Comparison of ENCODE assay signal across 9 cellular contexts in genomic region chr6:3732345-3733141, GRCh38. TPM values are rescaled to one million over a fixed set of nuclear protein-coding genes. Genes with fewer than 3 reads are reported as not detected.
DNase-seq lines count a peak whose midpoint lies in the region; ATAC-seq and TF ChIP-seq lines count a peak whose summit lies in the region.
"Had no signal": no experiment of that assay in that cellular context is flagged by ENCODE, and none has a peak within 500 bp of the region (broad histone marks: within the 10 kb centered on the region; RNA-seq: fewer than 3 reads in every experiment).

No MANE protein-coding gene starts in this region.

- H3K4me3 ChIP-seq in DND-41 (ENCODE audit: low read depth in 1 of 2, low read length in 2 of 2), result no peak overlapping the region
- no peak overlapping the region for H3K4me3 ChIP-seq in KMS-11 (IDR thresholded peaks at IDR 0.05; ENCODE audit: insufficient read depth, low read depth, low read length)
- no peak overlapping the region for H3K4me3 ChIP-seq in fibroblast of pulmonary artery (replicated peaks; ENCODE audit: low read depth, low read length)
- H3K4me3 ChIP-seq in thyroid gland (replicated peaks in 1 of 3), result no peak overlapping the region

- no peak overlapping the region for H3K4me3 Mint-ChIP-seq in activated T-cell treated with anti-CD3 and anti-CD28 coated beads, Interleukin-2, amount 50 U/mL, for 72 hours
- H3K4me3 Mint-ChIP-seq: activated naive CD8-positive, alpha-beta T cell had no signal

- DNase-seq in DND-41 (peak; percentile 63), RKO (ENCODE audit: low spot score) (peak; percentile 65), fibroblast of pulmonary artery (ENCODE audit: low read depth) (peak; percentile 95), nucleus accumbens (lab: John Stamatoyannopoulos, UW) (peak in 52 of 56 donors; percentile 17 to 83 (median 62)), thyroid gland (peak; percentile 65 to 75)
- peak; percentile 61 to 68 for DNase-seq in activated T-cell treated with anti-CD3 and anti-CD28 coated beads, Interleukin-2, amount 50 U/mL, for 72 hours

- H3K9me3 ChIP-seq in DND-41 (ENCODE audit: insufficient read depth, low read length, severe bottlenecking) (peaks cover 3% of the 10 kb centered on the region), thyroid gland (no peaks in the 10 kb centered on the region)

- WGBS in thyroid gland, 2 donors, result 30 to 39% methylated on average over 12 to 16 of the region's 16 CpGs

- H4K20me1 ChIP-seq in DND-41 (ENCODE audit: insufficient read depth, low read length) (0 out of 2 replicates have a peak, but pooled peaks cover 5% of the 10 kb centered on the region), KMS-11 (ENCODE audit: insufficient read depth) (no peaks in the 10 kb centered on the region)

- no peaks in the 10 kb centered on the region for H3K9me3 Mint-ChIP-seq in activated T-cell treated with anti-CD3 and anti-CD28 coated beads, Interleukin-2, amount 50 U/mL, for 72 hours

- TF ChIP-seq POLR2A in thyroid gland (IDR thresholded peaks at IDR 0.05), result no peak

- H3K27me3 ChIP-seq in DND-41 (ENCODE audit: insufficient read depth, low read length, poor library complexity) (peaks cover 13% of the 10 kb centered on the region), KMS-11 (ENCODE audit: insufficient read depth, low read depth) (no peaks in the 10 kb centered on the region), thyroid gland (no peaks in the 10 kb centered on the region)

- peaks cover 5% of the 10 kb centered on the region for H3K4me1 Mint-ChIP-seq in activated T-cell treated with anti-CD3 and anti-CD28 coated beads, Interleukin-2, amount 50 U/mL, for 72 hours (ENCODE audit: low read depth)

- ATAC-seq in DND-41 (ENCODE audit: insufficient read depth, low read depth) (peak; percentile 91), HG03432 (IDR thresholded peaks at IDR 0.05; ENCODE audit: unreplicated experiment) (no peak)
- ATAC-seq in activated T-cell treated with anti-CD3 and anti-CD28 coated beads, Interleukin-2, amount 50 U/mL, for 72 hours (replicated peaks in 1 of 2), result peak; percentile 57 to 62

- no peaks in the 10 kb centered on the region for H3K4me1 ChIP-seq in DND-41 (ENCODE audit: insufficient read depth, low read length)
- H3K4me1 ChIP-seq in KMS-11 (ENCODE audit: low read depth, poor library complexity, severe bottlenecking), result no peaks in the 10 kb centered on the region
- H3K4me1 ChIP-seq in thyroid gland, result peaks cover 0 to 19% of the 10 kb centered on the region in 2 donors

- no peak overlapping the region for H3K9ac ChIP-seq in DND-41 (ENCODE audit: low read depth, low read length)
- H3K9ac ChIP-seq in KMS-11, result no peak overlapping the region

- TF ChIP-seq CTCF in DND-41 (IDR thresholded peaks at IDR 0.05; ENCODE audit: borderline replicate concordance, extremely low read depth, low read length, poor library complexity, severe bottlenecking), result peak; percentile 88
- peak; percentile 93 for TF ChIP-seq CTCF in KMS-11 (conservative IDR thresholded peaks at IDR 0.05; ENCODE audit: low read depth, low read length)
- peak; percentile 91 for TF ChIP-seq CTCF in fibroblast of pulmonary artery (IDR thresholded peaks at IDR 0.05; ENCODE audit: low read length, missing control alignments)
- TF ChIP-seq CTCF in thyroid gland (IDR thresholded peaks at IDR 0.05), result peak; percentile 72 to 86 (median 82)

- peaks cover 15% of the 10 kb centered on the region for H3K27me3 Mint-ChIP-seq in activated T-cell treated with anti-CD3 and anti-CD28 coated beads, Interleukin-2, amount 50 U/mL, for 72 hours (ENCODE audit: low read depth)

- intact Hi-C loops in thyroid gland (cut with DNase I), result loop anchor here (2.0 kb wide), 1 partner anchor 454 kb away; no protein-coding TSS in a partner anchor

- H3K79me2 ChIP-seq in DND-41 (ENCODE audit: insufficient read depth, low read length), result no peaks in the 10 kb centered on the region
- no peaks in the 10 kb centered on the region for H3K79me2 ChIP-seq in KMS-11 (ENCODE audit: insufficient read depth, low read depth)

- H2AFZ ChIP-seq in DND-41 (ENCODE audit: low read depth, low read length) (no peak overlapping the region), KMS-11 (ENCODE audit: low read depth) (no peak overlapping the region)

- no peak overlapping the region for H3K27ac Mint-ChIP-seq in activated T-cell treated with anti-CD3 and anti-CD28 coated beads, Interleukin-2, amount 50 U/mL, for 72 hours
- H3K27ac Mint-ChIP-seq: activated naive CD8-positive, alpha-beta T cell had no signal

- H3K27ac ChIP-seq in DND-41 (ENCODE audit: low read length) (no peak overlapping the region), KMS-11 (no peak overlapping the region), thyroid gland (peak overlapping the region in 1 of 3 donors; percentile 3)

- no peak overlapping the region for H3K4me2 ChIP-seq in DND-41 (ENCODE audit: insufficient read depth, low read length)
- H3K4me2 ChIP-seq in KMS-11, result no peak overlapping the region

- no peaks in the 10 kb centered on the region for H3K36me3 ChIP-seq in DND-41 (ENCODE audit: insufficient read depth, low read length)
- no peaks in the 10 kb centered on the region for H3K36me3 ChIP-seq in KMS-11 (ENCODE audit: insufficient read depth)
- peaks cover 40 to 41% of the 10 kb centered on the region in 2 donors for H3K36me3 ChIP-seq in thyroid gland

- peaks cover 0 to 5% of the 10 kb centered on the region in 2 donors for H3K36me3 Mint-ChIP-seq in activated T-cell treated with anti-CD3 and anti-CD28 coated beads, Interleukin-2, amount 50 U/mL, for 72 hours (ENCODE audit: insufficient read depth in 2 of 2)
- H3K36me3 Mint-ChIP-seq: activated naive CD8-positive, alpha-beta T cell had no signal

RNA-seq across cellular contexts. Expression of gene PXDC1, which starts 19.0 kb away (rescaled TPM):
- total RNA-seq in activated T-cell treated with anti-CD3 and anti-CD28 coated beads, Interleukin-2, amount 50 U/mL, for 72 hours, result 1 to 10 TPM in 1 of 2 donors, under 1 TPM in 1; 0.94 to 7.2 TPM
- 100 to 1,000 TPM in 1 of 4 donors, 10 to 100 TPM in 3; 73.5 to 102 (median 82.7) TPM for total RNA-seq in thyroid gland

Comparison
In these comparisons a context has a peak if more than half of its experiments do, and no peak if none do; other contexts are left out.
1. RNA of gene PXDC1, which starts 19.0 kb away (total RNA-seq): 73.5 to 102 TPM in thyroid gland; 0.94 to 7.2 TPM in activated T-cell treated with anti-CD3 and anti-CD28 coated beads, Interleukin-2, amount 50 U/mL, for 72 hours; every median in the first group is over 4 times any median in the second.
2. Peak in every context shown above with its lines, with median percentiles within 50 percentile points of each other: DNase-seq and CTCF ChIP-seq.